1 cellular context compared by ENCODE assay signal in genomic region chr1:22451702-22452400, GRCh38.
A peak's percentile ranks its signal among the peaks of the same experiment; 100 is the strongest.
TF ChIP-seq lines count a peak whose summit lies in the region.

ZBTB40 (plus strand) TSS chr1:22451851; CDS start chr1:22489949, 38,098 bp downstream.

TF ChIP-seq in GM12878, 131 proteins besides CTCF, POLR2A, EP300 and RAD21 (continued from another document and continues in another):
- TF ChIP-seq, protein P1, sequence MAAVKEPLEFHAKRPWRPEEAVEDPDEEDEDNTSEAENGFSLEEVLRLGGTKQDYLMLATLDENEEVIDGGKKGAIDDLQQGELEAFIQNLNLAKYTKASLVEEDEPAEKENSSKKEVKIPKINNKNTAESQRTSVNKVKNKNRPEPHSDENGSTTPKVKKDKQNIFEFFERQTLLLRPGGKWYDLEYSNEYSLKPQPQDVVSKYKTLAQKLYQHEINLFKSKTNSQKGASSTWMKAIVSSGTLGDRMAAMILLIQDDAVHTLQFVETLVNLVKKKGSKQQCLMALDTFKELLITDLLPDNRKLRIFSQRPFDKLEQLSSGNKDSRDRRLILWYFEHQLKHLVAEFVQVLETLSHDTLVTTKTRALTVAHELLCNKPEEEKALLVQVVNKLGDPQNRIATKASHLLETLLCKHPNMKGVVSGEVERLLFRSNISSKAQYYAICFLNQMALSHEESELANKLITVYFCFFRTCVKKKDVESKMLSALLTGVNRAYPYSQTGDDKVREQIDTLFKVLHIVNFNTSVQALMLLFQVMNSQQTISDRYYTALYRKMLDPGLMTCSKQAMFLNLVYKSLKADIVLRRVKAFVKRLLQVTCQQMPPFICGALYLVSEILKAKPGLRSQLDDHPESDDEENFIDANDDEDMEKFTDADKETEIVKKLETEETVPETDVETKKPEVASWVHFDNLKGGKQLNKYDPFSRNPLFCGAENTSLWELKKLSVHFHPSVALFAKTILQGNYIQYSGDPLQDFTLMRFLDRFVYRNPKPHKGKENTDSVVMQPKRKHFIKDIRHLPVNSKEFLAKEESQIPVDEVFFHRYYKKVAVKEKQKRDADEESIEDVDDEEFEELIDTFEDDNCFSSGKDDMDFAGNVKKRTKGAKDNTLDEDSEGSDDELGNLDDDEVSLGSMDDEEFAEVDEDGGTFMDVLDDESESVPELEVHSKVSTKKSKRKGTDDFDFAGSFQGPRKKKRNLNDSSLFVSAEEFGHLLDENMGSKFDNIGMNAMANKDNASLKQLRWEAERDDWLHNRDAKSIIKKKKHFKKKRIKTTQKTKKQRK (IDR thresholded peaks at IDR 0.05; ENCODE audit: low read depth, low read length), result no peak
- TF ChIP-seq, protein P2, sequence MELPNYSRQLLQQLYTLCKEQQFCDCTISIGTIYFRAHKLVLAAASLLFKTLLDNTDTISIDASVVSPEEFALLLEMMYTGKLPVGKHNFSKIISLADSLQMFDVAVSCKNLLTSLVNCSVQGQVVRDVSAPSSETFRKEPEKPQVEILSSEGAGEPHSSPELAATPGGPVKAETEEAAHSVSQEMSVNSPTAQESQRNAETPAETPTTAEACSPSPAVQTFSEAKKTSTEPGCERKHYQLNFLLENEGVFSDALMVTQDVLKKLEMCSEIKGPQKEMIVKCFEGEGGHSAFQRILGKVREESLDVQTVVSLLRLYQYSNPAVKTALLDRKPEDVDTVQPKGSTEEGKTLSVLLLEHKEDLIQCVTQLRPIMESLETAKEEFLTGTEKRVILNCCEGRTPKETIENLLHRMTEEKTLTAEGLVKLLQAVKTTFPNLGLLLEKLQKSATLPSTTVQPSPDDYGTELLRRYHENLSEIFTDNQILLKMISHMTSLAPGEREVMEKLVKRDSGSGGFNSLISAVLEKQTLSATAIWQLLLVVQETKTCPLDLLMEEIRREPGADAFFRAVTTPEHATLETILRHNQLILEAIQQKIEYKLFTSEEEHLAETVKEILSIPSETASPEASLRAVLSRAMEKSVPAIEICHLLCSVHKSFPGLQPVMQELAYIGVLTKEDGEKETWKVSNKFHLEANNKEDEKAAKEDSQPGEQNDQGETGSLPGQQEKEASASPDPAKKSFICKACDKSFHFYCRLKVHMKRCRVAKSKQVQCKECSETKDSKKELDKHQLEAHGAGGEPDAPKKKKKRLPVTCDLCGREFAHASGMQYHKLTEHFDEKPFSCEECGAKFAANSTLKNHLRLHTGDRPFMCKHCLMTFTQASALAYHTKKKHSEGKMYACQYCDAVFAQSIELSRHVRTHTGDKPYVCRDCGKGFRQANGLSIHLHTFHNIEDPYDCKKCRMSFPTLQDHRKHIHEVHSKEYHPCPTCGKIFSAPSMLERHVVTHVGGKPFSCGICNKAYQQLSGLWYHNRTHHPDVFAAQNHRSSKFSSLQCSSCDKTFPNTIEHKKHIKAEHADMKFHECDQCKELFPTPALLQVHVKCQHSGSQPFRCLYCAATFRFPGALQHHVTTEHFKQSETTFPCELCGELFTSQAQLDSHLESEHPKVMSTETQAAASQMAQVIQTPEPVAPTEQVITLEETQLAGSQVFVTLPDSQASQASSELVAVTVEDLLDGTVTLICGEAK (IDR thresholded peaks at IDR 0.05; ENCODE audit: borderline replicate concordance), result peak; percentile 100
- TF ChIP-seq BMI1 (IDR thresholded peaks at IDR 0.05; ENCODE audit: borderline replicate concordance), result peak; percentile 93
- no peak for TF ChIP-seq PAX8 (IDR thresholded peaks at IDR 0.05)
- TF ChIP-seq PAX5 (IDR thresholded peaks at IDR 0.05; ENCODE audit: borderline replicate concordance, low read depth, low read length), result peak; percentile 61
- TF ChIP-seq SIX5 (IDR thresholded peaks at IDR 0.05; ENCODE audit: low read depth, low read length, severe bottlenecking), result peak; percentile 62
- TF ChIP-seq CUX1 (IDR thresholded peaks at IDR 0.05; ENCODE audit: insufficient replicate concordance, low read depth, low read length), result no peak
- peak; percentile 75; the same call in 1 of the 2 replicates for TF ChIP-seq PML (IDR thresholded peaks at IDR 0.05; ENCODE audit: low read length)
- no peak for TF ChIP-seq MYC (IDR thresholded peaks at IDR 0.05; ENCODE audit: insufficient read depth, insufficient read length, insufficient replicate concordance, low read length, severe bottlenecking)
- TF ChIP-seq MTA2 (IDR thresholded peaks at IDR 0.05; ENCODE audit: low read depth), result no peak; the same call in 1 of the 2 replicates
- TF ChIP-seq, protein P3, sequence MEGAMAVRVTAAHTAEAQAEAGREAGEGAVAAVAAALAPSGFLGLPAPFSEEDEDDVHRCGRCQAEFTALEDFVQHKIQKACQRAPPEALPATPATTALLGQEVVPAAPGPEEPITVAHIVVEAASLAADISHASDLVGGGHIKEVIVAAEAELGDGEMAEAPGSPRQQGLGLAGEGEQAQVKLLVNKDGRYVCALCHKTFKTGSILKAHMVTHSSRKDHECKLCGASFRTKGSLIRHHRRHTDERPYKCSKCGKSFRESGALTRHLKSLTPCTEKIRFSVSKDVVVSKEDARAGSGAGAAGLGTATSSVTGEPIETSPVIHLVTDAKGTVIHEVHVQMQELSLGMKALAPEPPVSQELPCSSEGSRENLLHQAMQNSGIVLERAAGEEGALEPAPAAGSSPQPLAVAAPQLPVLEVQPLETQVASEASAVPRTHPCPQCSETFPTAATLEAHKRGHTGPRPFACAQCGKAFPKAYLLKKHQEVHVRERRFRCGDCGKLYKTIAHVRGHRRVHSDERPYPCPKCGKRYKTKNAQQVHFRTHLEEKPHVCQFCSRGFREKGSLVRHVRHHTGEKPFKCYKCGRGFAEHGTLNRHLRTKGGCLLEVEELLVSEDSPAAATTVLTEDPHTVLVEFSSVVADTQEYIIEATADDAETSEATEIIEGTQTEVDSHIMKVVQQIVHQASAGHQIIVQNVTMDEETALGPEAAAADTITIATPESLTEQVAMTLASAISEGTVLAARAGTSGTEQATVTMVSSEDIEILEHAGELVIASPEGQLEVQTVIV (IDR thresholded peaks at IDR 0.05; ENCODE audit: borderline replicate concordance, partially characterized antibody), result no peak
- peak; percentile 86 for TF ChIP-seq SP1 (IDR thresholded peaks at IDR 0.05; ENCODE audit: low read depth, low read length)
- peak in 1 of 2 experiments; percentile 84; a peak in 2 of 3 replicates for TF ChIP-seq EGR1 (IDR thresholded peaks at IDR 0.05; ENCODE audit: borderline replicate concordance in 1 of 2, low read depth in 2 of 2, low read length in 2 of 2)
- TF ChIP-seq ZBTB33 (IDR thresholded peaks at IDR 0.05), result no peak
- no peak for TF ChIP-seq SMAD5 (IDR thresholded peaks at IDR 0.05; ENCODE audit: low read depth)
- peak; percentile 72 for TF ChIP-seq ZNF384 (IDR thresholded peaks at IDR 0.05; ENCODE audit: borderline replicate concordance, low read depth, low read length)
- no peak; the same call in 1 of the 2 replicates for TF ChIP-seq SMARCA5 (IDR thresholded peaks at IDR 0.05)
- peak; percentile 54; the same call in 1 of the 2 replicates for TF ChIP-seq CHD1 (IDR thresholded peaks at IDR 0.05; ENCODE audit: low read depth, low read length)
- TF ChIP-seq NR2C2 (IDR thresholded peaks at IDR 0.05; ENCODE audit: borderline replicate concordance, control insufficient read depth, insufficient read length, low read depth), result no peak
- no peak for TF ChIP-seq KDM1A (IDR thresholded peaks at IDR 0.05; ENCODE audit: borderline replicate concordance)
- no peak for TF ChIP-seq ZZZ3 (IDR thresholded peaks at IDR 0.05; ENCODE audit: control insufficient read depth, insufficient read length, low read depth)
- no peak for TF ChIP-seq SUZ12 (IDR thresholded peaks at IDR 0.05; ENCODE audit: unreplicated experiment)
- no peak for TF ChIP-seq ASH2L (IDR thresholded peaks at IDR 0.05; ENCODE audit: borderline replicate concordance, low read depth)
- peak; percentile 93 for TF ChIP-seq ZNF207 (IDR thresholded peaks at IDR 0.05; ENCODE audit: borderline replicate concordance)
- TF ChIP-seq, protein P4, sequence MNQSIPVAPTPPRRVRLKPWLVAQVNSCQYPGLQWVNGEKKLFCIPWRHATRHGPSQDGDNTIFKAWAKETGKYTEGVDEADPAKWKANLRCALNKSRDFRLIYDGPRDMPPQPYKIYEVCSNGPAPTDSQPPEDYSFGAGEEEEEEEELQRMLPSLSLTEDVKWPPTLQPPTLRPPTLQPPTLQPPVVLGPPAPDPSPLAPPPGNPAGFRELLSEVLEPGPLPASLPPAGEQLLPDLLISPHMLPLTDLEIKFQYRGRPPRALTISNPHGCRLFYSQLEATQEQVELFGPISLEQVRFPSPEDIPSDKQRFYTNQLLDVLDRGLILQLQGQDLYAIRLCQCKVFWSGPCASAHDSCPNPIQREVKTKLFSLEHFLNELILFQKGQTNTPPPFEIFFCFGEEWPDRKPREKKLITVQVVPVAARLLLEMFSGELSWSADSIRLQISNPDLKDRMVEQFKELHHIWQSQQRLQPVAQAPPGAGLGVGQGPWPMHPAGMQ (IDR thresholded peaks at IDR 0.05; ENCODE audit: borderline replicate concordance), result no peak
- no peak for TF ChIP-seq YBX1 (IDR thresholded peaks at IDR 0.05)
- no peak for TF ChIP-seq BACH1 (IDR thresholded peaks at IDR 0.05; ENCODE audit: borderline replicate concordance)
- peak; percentile 58 for TF ChIP-seq CHD2 (IDR thresholded peaks at IDR 0.05; ENCODE audit: borderline replicate concordance, low read depth, low read length)
- TF ChIP-seq SPI1 (IDR thresholded peaks at IDR 0.05; ENCODE audit: borderline replicate concordance, insufficient read depth, low read depth, low read length), result no peak
- TF ChIP-seq, protein P5, sequence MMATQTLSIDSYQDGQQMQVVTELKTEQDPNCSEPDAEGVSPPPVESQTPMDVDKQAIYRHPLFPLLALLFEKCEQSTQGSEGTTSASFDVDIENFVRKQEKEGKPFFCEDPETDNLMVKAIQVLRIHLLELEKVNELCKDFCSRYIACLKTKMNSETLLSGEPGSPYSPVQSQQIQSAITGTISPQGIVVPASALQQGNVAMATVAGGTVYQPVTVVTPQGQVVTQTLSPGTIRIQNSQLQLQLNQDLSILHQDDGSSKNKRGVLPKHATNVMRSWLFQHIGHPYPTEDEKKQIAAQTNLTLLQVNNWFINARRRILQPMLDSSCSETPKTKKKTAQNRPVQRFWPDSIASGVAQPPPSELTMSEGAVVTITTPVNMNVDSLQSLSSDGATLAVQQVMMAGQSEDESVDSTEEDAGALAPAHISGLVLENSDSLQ (IDR thresholded peaks at IDR 0.05), result peak; percentile 51
- peak; percentile 13 for TF ChIP-seq PBX3 (IDR thresholded peaks at IDR 0.05; ENCODE audit: insufficient replicate concordance, low read depth, low read length)
- TF ChIP-seq CBX5 (IDR thresholded peaks at IDR 0.05; ENCODE audit: low read depth), result 0 out of 2 replicates have a peak, but pooled peaks have one; percentile 79
- TF ChIP-seq TAF1 (IDR thresholded peaks at IDR 0.05; ENCODE audit: borderline replicate concordance, low read depth, low read length), result peak; percentile 85
- no peak for TF ChIP-seq ZNF622 (IDR thresholded peaks at IDR 0.05)
- TF ChIP-seq HDGF (IDR thresholded peaks at IDR 0.05), result no peak
- TF ChIP-seq NFYA (IDR thresholded peaks at IDR 0.05; ENCODE audit: borderline replicate concordance, low read depth, low read length), result no peak
- 0 out of 2 replicates have a peak, but pooled peaks have one; percentile 35 for TF ChIP-seq RFX5 (IDR thresholded peaks at IDR 0.05; ENCODE audit: low read depth, low read length)
- no peak for TF ChIP-seq STAT3 (IDR thresholded peaks at IDR 0.05; ENCODE audit: low read depth, low read length)
